Comparison of ENCODE assay signal across 1 cellular context in the genomic region with DNA sequence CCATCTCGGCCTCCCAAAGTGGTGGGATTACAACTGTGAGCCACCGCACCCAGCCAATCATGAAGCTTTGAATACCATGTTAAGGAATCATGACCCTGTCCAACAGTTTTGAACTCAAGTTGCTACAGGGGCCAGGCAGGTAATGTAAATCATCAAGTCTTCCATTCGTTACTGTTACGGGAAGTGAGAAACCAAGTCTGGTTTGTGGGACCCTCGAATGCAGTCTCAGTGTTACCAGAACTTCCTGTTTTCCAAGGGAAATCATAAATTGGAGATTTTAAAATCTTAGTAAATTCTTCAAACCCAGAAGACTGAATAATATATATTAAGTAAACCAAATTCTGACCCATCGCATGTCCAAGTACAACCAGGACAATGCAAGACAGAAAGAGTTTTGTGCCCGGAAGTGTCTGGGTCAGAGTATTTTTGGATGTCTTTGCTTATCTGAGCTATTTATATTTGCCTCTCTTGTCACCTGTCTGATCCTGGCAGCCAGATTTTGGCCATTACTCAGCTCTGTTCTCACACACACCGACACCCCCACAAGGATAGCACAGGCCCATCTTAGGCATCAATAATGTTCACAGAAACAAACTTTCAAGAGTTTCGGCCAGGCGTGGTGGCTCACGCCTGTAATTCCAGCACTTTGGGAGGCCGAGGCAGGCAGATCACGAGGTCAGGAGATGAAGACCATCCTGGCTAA.
TF ChIP-seq lines count a peak whose summit lies in the region.

No MANE protein-coding gene starts in this region.

TF ChIP-seq in K562, 482 proteins besides CTCF, POLR2A, EP300 and RAD21:
- TF ChIP-seq SIRT6 (IDR thresholded peaks at IDR 0.05; ENCODE audit: low read depth, low read length) (no peak), TBL1XR1 (IDR thresholded peaks at IDR 0.05; ENCODE audit: low read length in 2 of 2) (peak in 1 of 2 experiments; percentile 29; a peak in 1 of 4 replicates), NCOR1 (IDR thresholded peaks at IDR 0.05) (peak; percentile 12; the same call in 1 of the 2 replicates), SNIP1 (IDR thresholded peaks at IDR 0.05; ENCODE audit: low read depth) (no peak), NFRKB (IDR thresholded peaks at IDR 0.05; ENCODE audit: low read depth) (no peak), ZNF436 (CRISPR knock-in tag; IDR thresholded peaks at IDR 0.05) (no peak), MTA1 (IDR thresholded peaks at IDR 0.05; ENCODE audit: borderline replicate concordance) (no peak), EP400 (IDR thresholded peaks at IDR 0.05) (no peak), CTBP1 (IDR thresholded peaks at IDR 0.05; ENCODE audit: borderline replicate concordance) (no peak), MEF2D (tag; conservative IDR thresholded peaks at IDR 0.05; ENCODE audit: low read depth) (0 out of 2 replicates have a peak, but pooled peaks have one; percentile 62), HMG20A (CRISPR knock-in tag; conservative IDR thresholded peaks at IDR 0.05) (no peak), KDM1A (IDR thresholded peaks at IDR 0.05) (0 out of 4 replicates have a peak, but pooled peaks have one; percentile 10 to 46), ZNF146 (CRISPR knock-in tag; IDR thresholded peaks at IDR 0.05; ENCODE audit: unreplicated experiment) (no peak), ZNF766 (CRISPR knock-in tag; conservative IDR thresholded peaks at IDR 0.05) (no peak), ZNF217 (CRISPR knock-in tag; IDR thresholded peaks at IDR 0.05) (no peak), HDAC3 (IDR thresholded peaks at IDR 0.05; ENCODE audit: borderline replicate concordance, partially characterized antibody) (peak; percentile 21), JUNB (CRISPR knock-in tag; conservative IDR thresholded peaks at IDR 0.05) (no peak), SOX6 (IDR thresholded peaks at IDR 0.05) (0 out of 2 replicates have a peak, but pooled peaks have one; percentile 14), ILK (tag; IDR thresholded peaks at IDR 0.05; ENCODE audit: borderline replicate concordance, low read depth) (no peak), SRF (CRISPR knock-in tag; IDR thresholded peaks at IDR 0.05) (no peak), MEIS2 (IDR thresholded peaks at IDR 0.05; ENCODE audit: partially characterized antibody) (peak; percentile 35)
- TF ChIP-seq, protein P1, sequence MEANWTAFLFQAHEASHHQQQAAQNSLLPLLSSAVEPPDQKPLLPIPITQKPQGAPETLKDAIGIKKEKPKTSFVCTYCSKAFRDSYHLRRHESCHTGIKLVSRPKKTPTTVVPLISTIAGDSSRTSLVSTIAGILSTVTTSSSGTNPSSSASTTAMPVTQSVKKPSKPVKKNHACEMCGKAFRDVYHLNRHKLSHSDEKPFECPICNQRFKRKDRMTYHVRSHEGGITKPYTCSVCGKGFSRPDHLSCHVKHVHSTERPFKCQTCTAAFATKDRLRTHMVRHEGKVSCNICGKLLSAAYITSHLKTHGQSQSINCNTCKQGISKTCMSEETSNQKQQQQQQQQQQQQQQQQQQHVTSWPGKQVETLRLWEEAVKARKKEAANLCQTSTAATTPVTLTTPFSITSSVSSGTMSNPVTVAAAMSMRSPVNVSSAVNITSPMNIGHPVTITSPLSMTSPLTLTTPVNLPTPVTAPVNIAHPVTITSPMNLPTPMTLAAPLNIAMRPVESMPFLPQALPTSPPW (CRISPR knock-in tag; IDR thresholded peaks at IDR 0.05), result 0 out of 2 replicates have a peak, but pooled peaks have one; percentile 10
- TF ChIP-seq, protein P2, sequence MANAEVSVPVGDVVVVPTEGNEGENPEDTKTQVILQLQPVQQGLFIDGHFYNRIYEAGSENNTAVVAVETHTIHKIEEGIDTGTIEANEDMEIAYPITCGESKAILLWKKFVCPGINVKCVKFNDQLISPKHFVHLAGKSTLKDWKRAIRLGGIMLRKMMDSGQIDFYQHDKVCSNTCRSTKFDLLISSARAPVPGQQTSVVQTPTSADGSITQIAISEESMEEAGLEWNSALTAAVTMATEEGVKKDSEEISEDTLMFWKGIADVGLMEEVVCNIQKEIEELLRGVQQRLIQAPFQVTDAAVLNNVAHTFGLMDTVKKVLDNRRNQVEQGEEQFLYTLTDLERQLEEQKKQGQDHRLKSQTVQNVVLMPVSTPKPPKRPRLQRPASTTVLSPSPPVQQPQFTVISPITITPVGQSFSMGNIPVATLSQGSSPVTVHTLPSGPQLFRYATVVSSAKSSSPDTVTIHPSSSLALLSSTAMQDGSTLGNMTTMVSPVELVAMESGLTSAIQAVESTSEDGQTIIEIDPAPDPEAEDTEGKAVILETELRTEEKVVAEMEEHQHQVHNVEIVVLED (CRISPR knock-in tag; IDR thresholded peaks at IDR 0.05), result no peak
- TF ChIP-seq, protein P3, sequence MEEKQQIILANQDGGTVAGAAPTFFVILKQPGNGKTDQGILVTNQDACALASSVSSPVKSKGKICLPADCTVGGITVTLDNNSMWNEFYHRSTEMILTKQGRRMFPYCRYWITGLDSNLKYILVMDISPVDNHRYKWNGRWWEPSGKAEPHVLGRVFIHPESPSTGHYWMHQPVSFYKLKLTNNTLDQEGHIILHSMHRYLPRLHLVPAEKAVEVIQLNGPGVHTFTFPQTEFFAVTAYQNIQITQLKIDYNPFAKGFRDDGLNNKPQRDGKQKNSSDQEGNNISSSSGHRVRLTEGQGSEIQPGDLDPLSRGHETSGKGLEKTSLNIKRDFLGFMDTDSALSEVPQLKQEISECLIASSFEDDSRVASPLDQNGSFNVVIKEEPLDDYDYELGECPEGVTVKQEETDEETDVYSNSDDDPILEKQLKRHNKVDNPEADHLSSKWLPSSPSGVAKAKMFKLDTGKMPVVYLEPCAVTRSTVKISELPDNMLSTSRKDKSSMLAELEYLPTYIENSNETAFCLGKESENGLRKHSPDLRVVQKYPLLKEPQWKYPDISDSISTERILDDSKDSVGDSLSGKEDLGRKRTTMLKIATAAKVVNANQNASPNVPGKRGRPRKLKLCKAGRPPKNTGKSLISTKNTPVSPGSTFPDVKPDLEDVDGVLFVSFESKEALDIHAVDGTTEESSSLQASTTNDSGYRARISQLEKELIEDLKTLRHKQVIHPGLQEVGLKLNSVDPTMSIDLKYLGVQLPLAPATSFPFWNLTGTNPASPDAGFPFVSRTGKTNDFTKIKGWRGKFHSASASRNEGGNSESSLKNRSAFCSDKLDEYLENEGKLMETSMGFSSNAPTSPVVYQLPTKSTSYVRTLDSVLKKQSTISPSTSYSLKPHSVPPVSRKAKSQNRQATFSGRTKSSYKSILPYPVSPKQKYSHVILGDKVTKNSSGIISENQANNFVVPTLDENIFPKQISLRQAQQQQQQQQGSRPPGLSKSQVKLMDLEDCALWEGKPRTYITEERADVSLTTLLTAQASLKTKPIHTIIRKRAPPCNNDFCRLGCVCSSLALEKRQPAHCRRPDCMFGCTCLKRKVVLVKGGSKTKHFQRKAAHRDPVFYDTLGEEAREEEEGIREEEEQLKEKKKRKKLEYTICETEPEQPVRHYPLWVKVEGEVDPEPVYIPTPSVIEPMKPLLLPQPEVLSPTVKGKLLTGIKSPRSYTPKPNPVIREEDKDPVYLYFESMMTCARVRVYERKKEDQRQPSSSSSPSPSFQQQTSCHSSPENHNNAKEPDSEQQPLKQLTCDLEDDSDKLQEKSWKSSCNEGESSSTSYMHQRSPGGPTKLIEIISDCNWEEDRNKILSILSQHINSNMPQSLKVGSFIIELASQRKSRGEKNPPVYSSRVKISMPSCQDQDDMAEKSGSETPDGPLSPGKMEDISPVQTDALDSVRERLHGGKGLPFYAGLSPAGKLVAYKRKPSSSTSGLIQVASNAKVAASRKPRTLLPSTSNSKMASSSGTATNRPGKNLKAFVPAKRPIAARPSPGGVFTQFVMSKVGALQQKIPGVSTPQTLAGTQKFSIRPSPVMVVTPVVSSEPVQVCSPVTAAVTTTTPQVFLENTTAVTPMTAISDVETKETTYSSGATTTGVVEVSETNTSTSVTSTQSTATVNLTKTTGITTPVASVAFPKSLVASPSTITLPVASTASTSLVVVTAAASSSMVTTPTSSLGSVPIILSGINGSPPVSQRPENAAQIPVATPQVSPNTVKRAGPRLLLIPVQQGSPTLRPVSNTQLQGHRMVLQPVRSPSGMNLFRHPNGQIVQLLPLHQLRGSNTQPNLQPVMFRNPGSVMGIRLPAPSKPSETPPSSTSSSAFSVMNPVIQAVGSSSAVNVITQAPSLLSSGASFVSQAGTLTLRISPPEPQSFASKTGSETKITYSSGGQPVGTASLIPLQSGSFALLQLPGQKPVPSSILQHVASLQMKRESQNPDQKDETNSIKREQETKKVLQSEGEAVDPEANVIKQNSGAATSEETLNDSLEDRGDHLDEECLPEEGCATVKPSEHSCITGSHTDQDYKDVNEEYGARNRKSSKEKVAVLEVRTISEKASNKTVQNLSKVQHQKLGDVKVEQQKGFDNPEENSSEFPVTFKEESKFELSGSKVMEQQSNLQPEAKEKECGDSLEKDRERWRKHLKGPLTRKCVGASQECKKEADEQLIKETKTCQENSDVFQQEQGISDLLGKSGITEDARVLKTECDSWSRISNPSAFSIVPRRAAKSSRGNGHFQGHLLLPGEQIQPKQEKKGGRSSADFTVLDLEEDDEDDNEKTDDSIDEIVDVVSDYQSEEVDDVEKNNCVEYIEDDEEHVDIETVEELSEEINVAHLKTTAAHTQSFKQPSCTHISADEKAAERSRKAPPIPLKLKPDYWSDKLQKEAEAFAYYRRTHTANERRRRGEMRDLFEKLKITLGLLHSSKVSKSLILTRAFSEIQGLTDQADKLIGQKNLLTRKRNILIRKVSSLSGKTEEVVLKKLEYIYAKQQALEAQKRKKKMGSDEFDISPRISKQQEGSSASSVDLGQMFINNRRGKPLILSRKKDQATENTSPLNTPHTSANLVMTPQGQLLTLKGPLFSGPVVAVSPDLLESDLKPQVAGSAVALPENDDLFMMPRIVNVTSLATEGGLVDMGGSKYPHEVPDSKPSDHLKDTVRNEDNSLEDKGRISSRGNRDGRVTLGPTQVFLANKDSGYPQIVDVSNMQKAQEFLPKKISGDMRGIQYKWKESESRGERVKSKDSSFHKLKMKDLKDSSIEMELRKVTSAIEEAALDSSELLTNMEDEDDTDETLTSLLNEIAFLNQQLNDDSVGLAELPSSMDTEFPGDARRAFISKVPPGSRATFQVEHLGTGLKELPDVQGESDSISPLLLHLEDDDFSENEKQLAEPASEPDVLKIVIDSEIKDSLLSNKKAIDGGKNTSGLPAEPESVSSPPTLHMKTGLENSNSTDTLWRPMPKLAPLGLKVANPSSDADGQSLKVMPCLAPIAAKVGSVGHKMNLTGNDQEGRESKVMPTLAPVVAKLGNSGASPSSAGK (IDR thresholded peaks at IDR 0.05), result 0 out of 2 replicates have a peak, but pooled peaks have one; percentile 45
- TF ChIP-seq, protein P4, sequence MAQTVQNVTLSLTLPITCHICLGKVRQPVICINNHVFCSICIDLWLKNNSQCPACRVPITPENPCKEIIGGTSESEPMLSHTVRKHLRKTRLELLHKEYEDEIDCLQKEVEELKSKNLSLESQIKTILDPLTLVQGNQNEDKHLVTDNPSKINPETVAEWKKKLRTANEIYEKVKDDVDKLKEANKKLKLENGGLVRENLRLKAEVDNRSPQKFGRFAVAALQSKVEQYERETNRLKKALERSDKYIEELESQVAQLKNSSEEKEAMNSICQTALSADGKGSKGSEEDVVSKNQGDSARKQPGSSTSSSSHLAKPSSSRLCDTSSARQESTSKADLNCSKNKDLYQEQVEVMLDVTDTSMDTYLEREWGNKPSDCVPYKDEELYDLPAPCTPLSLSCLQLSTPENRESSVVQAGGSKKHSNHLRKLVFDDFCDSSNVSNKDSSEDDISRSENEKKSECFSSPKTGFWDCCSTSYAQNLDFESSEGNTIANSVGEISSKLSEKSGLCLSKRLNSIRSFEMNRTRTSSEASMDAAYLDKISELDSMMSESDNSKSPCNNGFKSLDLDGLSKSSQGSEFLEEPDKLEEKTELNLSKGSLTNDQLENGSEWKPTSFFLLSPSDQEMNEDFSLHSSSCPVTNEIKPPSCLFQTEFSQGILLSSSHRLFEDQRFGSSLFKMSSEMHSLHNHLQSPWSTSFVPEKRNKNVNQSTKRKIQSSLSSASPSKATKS (CRISPR knock-in tag; IDR thresholded peaks at IDR 0.05), result no peak
- TF ChIP-seq, protein P5, sequence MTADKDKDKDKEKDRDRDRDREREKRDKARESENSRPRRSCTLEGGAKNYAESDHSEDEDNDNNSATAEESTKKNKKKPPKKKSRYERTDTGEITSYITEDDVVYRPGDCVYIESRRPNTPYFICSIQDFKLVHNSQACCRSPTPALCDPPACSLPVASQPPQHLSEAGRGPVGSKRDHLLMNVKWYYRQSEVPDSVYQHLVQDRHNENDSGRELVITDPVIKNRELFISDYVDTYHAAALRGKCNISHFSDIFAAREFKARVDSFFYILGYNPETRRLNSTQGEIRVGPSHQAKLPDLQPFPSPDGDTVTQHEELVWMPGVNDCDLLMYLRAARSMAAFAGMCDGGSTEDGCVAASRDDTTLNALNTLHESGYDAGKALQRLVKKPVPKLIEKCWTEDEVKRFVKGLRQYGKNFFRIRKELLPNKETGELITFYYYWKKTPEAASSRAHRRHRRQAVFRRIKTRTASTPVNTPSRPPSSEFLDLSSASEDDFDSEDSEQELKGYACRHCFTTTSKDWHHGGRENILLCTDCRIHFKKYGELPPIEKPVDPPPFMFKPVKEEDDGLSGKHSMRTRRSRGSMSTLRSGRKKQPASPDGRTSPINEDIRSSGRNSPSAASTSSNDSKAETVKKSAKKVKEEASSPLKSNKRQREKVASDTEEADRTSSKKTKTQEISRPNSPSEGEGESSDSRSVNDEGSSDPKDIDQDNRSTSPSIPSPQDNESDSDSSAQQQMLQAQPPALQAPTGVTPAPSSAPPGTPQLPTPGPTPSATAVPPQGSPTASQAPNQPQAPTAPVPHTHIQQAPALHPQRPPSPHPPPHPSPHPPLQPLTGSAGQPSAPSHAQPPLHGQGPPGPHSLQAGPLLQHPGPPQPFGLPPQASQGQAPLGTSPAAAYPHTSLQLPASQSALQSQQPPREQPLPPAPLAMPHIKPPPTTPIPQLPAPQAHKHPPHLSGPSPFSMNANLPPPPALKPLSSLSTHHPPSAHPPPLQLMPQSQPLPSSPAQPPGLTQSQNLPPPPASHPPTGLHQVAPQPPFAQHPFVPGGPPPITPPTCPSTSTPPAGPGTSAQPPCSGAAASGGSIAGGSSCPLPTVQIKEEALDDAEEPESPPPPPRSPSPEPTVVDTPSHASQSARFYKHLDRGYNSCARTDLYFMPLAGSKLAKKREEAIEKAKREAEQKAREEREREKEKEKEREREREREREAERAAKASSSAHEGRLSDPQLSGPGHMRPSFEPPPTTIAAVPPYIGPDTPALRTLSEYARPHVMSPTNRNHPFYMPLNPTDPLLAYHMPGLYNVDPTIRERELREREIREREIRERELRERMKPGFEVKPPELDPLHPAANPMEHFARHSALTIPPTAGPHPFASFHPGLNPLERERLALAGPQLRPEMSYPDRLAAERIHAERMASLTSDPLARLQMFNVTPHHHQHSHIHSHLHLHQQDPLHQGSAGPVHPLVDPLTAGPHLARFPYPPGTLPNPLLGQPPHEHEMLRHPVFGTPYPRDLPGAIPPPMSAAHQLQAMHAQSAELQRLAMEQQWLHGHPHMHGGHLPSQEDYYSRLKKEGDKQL (CRISPR knock-in tag; IDR thresholded peaks at IDR 0.05; ENCODE audit: borderline replicate concordance), result no peak
- TF ChIP-seq, protein P6, sequence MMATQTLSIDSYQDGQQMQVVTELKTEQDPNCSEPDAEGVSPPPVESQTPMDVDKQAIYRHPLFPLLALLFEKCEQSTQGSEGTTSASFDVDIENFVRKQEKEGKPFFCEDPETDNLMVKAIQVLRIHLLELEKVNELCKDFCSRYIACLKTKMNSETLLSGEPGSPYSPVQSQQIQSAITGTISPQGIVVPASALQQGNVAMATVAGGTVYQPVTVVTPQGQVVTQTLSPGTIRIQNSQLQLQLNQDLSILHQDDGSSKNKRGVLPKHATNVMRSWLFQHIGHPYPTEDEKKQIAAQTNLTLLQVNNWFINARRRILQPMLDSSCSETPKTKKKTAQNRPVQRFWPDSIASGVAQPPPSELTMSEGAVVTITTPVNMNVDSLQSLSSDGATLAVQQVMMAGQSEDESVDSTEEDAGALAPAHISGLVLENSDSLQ (IDR thresholded peaks at IDR 0.05), result peak; percentile 21; the same call in 1 of the 2 replicates
